15 cellular contexts compared by ENCODE assay signal in genomic region chr4:7392438-7393374, GRCh38. TPM values are rescaled to one million over a fixed set of nuclear protein-coding genes. Genes with fewer than 3 reads are reported as not detected.
A peak's percentile ranks its signal among the peaks of the same experiment; 100 is the strongest.
DNase-seq lines count a peak whose midpoint lies in the region; ATAC-seq and TF ChIP-seq lines count a peak whose summit lies in the region.
"Had no signal": no experiment of that assay in that cellular context is flagged by ENCODE, and none has a peak within 500 bp of the region (broad histone marks: within the 10 kb centered on the region; RNA-seq: fewer than 3 reads in every experiment).

No MANE protein-coding gene starts in this region.

- H3K4me2 ChIP-seq in GM23248 (ENCODE audit: unreplicated experiment) = no peak overlapping the region

- TF ChIP-seq CTCF in astrocyte of the spinal cord (IDR thresholded peaks at IDR 0.05; ENCODE audit: low read depth, low read length) (peak; percentile 18), spleen (IDR thresholded peaks at IDR 0.05 in 8 of 11, conservative IDR thresholded peaks at IDR 0.05 in 3 of 11) (no peak)

- no peaks in the 10 kb centered on the region for H4K20me1 ChIP-seq in GM23248 (ENCODE audit: insufficient read depth)

- intact Hi-C loops in right cardiac atrium (cut with DNase I) (no loop called here), spleen (cut with DNase I; ENCODE audit: low total_unique reads) (no loop called here)

- H3K27ac ChIP-seq in GM23248 (no peak overlapping the region), right cardiac atrium (ENCODE audit: low read length) (no peak overlapping the region), spleen (no peak overlapping the region)
- H3K27ac ChIP-seq: esophagus muscularis mucosa had no signal

- DNase-seq in GM23248 = peak; percentile 26
- peak; percentile 21 for DNase-seq in astrocyte of the spinal cord (ENCODE audit: low read depth, low spot score)
- peak in 2 of 3 donors; percentile 37 to 67 for DNase-seq in right cardiac atrium
- DNase-seq in spleen = peak; percentile 54
- no peak for DNase-seq in GM19238 (ENCODE audit: insufficient read length, low spot score)
- DNase-seq in activated CD4-positive, alpha-beta T cell treated with anti-CD3 and anti-CD28 coated beads for 48 hours = no peak
- DNase-seq in DMS153 (lab: John Stamatoyannopoulos, UW) = no peak
- DNase-seq: activated CD4-positive, CD25-positive, alpha-beta regulatory T cell; activated naive CD8-positive, alpha-beta T cell treated with anti-CD3 and anti-CD28 coated beads for 36 hours; NCI-H187 treated with DMSO at 0.1 percent for 48 hours; stimulated activated naive CD4-positive, alpha-beta T cell treated with Interleukin-2 at 50 U/mL for 16 hours had no signal

- H3K27me3 ChIP-seq in GM23248 (replicated peaks; ENCODE audit: insufficient read depth) (peaks cover 4% of the 10 kb centered on the region), right cardiac atrium (ENCODE audit: control insufficient read depth, insufficient read depth) (no peaks in the 10 kb centered on the region), spleen (replicated peaks in 1 of 7) (peaks cover 0 to 66% (median 0%) of the 10 kb centered on the region in 7 donors)
- H3K27me3 ChIP-seq: esophagus muscularis mucosa had no signal

- WGBS in GM23248 (ENCODE audit: low coverage in 1 of 2, low lambda C conversion rate in 2 of 2, missing lambda C conversion rate in 2 of 2), 2 experiments = 52 to 56% methylated on average over 30 to 31 of the region's 31 CpGs
- WGBS in right cardiac atrium = 52% methylated on average over 31 of the region's 31 CpGs
- WGBS in spleen, 5 donors = 59 to 65% (median 63%) methylated on average over 28 to 31 of the region's 31 CpGs

- no peaks in the 10 kb centered on the region for H3K36me3 ChIP-seq in GM23248 (ENCODE audit: low read depth)
- no peaks in the 10 kb centered on the region for H3K36me3 ChIP-seq in spleen
- H3K36me3 ChIP-seq: esophagus muscularis mucosa had no signal

- no peak overlapping the region for H2AFZ ChIP-seq in GM23248

- H3K9me3 ChIP-seq in GM23248 (ENCODE audit: low read depth) (no peaks in the 10 kb centered on the region), right cardiac atrium (ENCODE audit: control insufficient read depth, low read length) (no peaks in the 10 kb centered on the region), spleen (no peaks in the 10 kb centered on the region)
- H3K9me3 ChIP-seq: esophagus muscularis mucosa had no signal

- H3K4me3 ChIP-seq in GM23248 (no peak overlapping the region), astrocyte of the spinal cord (ENCODE audit: low read depth, low read length) (no peak overlapping the region), right cardiac atrium (ENCODE audit: low read length) (no peak overlapping the region), spleen (no peak overlapping the region)
- H3K4me3 ChIP-seq: esophagus muscularis mucosa had no signal

- H3K79me2 ChIP-seq in GM23248 (ENCODE audit: insufficient read depth) = no peaks in the 10 kb centered on the region

- in situ Hi-C loops in GM23248 (cut with MboI) = no loop called here
- in situ Hi-C loops in astrocyte of the spinal cord (cut with HindIII; ENCODE audit: low sequenced_read_pairs) = no loop called here

- H3K4me1 ChIP-seq in GM23248 (ENCODE audit: insufficient read depth) (no peaks in the 10 kb centered on the region), right cardiac atrium (ENCODE audit: control insufficient read depth, insufficient read depth, low read length) (no peaks in the 10 kb centered on the region), spleen (no peaks in the 10 kb centered on the region)

- ATAC-seq in right cardiac atrium = peak; percentile 33 to 50
- ATAC-seq in GM19395 (IDR thresholded peaks at IDR 0.05; ENCODE audit: unreplicated experiment) = no peak
- ATAC-seq: Panc1 had no signal

- no peak for TF ChIP-seq POLR2A in spleen (IDR thresholded peaks at IDR 0.05)

- H3K9me2 ChIP-seq in GM23248 (ENCODE audit: insufficient read depth) = no peaks in the 10 kb centered on the region

- H3F3A ChIP-seq in GM23248 (ENCODE audit: insufficient read depth) = no peaks in the 10 kb centered on the region

- H3K9ac ChIP-seq in GM23248 = no peak overlapping the region

RNA-seq across cellular contexts. Expression of gene PSAPL1, which starts 42.0 kb away (rescaled TPM):
- not detected in 2 replicates for total RNA-seq in GM23248 (2014; rRNA removed; shearing (Covaris generic))
- not detected in 2 replicates for polyA plus RNA-seq in GM23248 (2016; fragmentation: Nextera tagmentation; extraction: Ambion mirVana)
- not detected for total RNA-seq in right cardiac atrium
- not detected for polyA plus RNA-seq in right cardiac atrium
- total RNA-seq in spleen = not detected
- polyA plus RNA-seq in spleen = not detected
- total RNA-seq: activated naive CD8-positive, alpha-beta T cell treated with anti-CD3 and anti-CD28 coated beads for 36 hours; esophagus muscularis mucosa; mesothelial cell of epicardium had no signal

Comparison
In these comparisons a context has a peak if more than half of its experiments do, and no peak if none do; other contexts are left out.
1. DNase-seq: peak in GM23248 (single experiment), astrocyte of the spinal cord (single experiment), right cardiac atrium (2 of 3) and spleen (single experiment); none in GM19238 (single experiment), activated CD4-positive, alpha-beta T cell treated with anti-CD3 and anti-CD28 coated beads for 48 hours (single experiment) and DMS153 (single experiment).